16 cellular contexts compared by ENCODE assay signal in the genomic region with DNA sequence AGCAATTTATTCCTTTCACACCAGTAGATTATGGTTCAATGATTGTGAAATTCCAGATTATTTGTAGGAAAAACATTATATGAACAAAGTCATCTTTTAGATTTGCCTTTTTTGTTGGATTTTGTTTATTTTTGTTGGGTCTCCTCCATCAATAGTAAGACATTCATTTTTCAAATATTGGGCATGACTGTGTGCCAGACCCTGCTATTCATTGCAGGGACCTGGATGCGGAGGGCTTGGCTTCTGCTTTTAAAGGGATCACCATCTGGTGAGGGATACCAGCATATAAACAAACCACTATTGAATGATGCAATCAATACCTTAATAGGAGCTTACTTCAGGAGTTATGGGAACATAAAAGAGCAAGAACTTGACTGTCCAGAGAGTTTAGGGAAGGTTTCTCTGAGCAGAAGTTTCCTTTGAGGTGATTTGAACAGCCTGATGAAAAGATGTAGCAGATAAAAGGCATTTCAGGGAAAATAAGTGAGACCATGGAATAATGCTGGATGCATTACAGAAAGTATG.
"Had no signal": no experiment of that assay in that cellular context is flagged by ENCODE, and none has a peak within 500 bp of the region (broad histone marks: within the 10 kb centered on the region; RNA-seq: fewer than 3 reads in every experiment).

No MANE protein-coding gene starts in this region.

- H3K27me3 ChIP-seq: cardiac muscle cell, pancreas, sigmoid colon, spleen, testis, upper lobe of left lung had no signal

- DNase-seq: activated CD4-positive, alpha-beta T cell treated with anti-CD3 and anti-CD28 coated beads for 1 hour; activated CD4-positive, alpha-beta T cell treated with anti-CD3 and anti-CD28 coated beads, Interleukin-2, amount 50 U/mL, for 4 hours; activated naive CD4-positive, alpha-beta T cell treated with anti-CD3 and anti-CD28 coated beads, Interleukin-2, amount 10 ng/mL, durations not matched to agents 7 days and 5 days; endodermal cell; foreskin melanocyte; left ventricle myocardium inferior; mucosa of descending colon; naive thymus-derived CD8-positive, alpha-beta T cell; pancreas; sigmoid colon; spleen; stimulated activated naive CD8-positive, alpha-beta T cell treated with anti-CD3 and anti-CD28 coated beads, Interleukin-15, amount 100 ng/mL, for 72 hours; testis; upper lobe of left lung had no signal

- H3K27ac ChIP-seq: cardiac muscle cell, left ventricle myocardium inferior, pancreas, sigmoid colon, spleen, testis, upper lobe of left lung, VCaP had no signal

- H3K4me1 ChIP-seq: left ventricle myocardium inferior, pancreas, sigmoid colon, spleen, testis, upper lobe of left lung had no signal

- H3K9me3 ChIP-seq: left ventricle myocardium inferior, mucosa of descending colon, pancreas, sigmoid colon, spleen, testis, upper lobe of left lung had no signal

- H3K36me3 ChIP-seq: cardiac muscle cell, left ventricle myocardium inferior, pancreas, sigmoid colon, spleen, upper lobe of left lung had no signal

- H3K4me3 ChIP-seq: cardiac muscle cell, left ventricle myocardium inferior, mucosa of descending colon, pancreas, sigmoid colon, spleen, testis, upper lobe of left lung had no signal

- ATAC-seq: naive thymus-derived CD8-positive, alpha-beta T cell; pancreas; stimulated activated naive CD8-positive, alpha-beta T cell treated with anti-CD3 and anti-CD28 coated beads, Interleukin-15, amount 100 ng/mL, for 72 hours had no signal
